8 cellular contexts compared by ENCODE assay signal in the genomic region with DNA sequence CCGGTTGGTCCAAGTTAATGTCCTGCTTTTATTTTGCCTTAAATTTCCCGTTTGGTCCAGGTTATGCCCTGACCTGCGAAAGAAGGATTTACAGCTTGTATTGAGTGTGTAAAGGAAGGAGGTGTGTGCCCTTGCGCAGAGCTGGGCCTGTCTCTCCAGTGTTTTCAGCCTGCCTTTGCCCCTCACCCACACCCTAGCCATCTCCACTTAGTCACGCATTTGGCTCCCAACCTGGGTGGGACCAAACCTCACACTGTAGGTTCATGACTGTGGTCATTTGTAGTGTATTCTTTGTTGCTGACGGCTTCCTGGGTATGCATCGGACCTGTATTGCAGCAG. TPM values are rescaled to one million over a fixed set of nuclear protein-coding genes. Genes with fewer than 3 reads are reported as not detected.
DNase-seq lines count a peak whose midpoint lies in the region; ATAC-seq, FAIRE-seq and TF ChIP-seq lines count a peak whose summit lies in the region.

No MANE protein-coding gene starts in this region.

- FAIRE-seq in small intestine (lab: Jason Lieb, UNC): no peak

- H3K27me3 ChIP-seq in OCI-LY1 (ENCODE audit: insufficient read depth, low read length) (no peaks in the 10 kb centered on the region), right cardiac atrium (ENCODE audit: control insufficient read depth, insufficient read depth) (no peaks in the 10 kb centered on the region), small intestine (ENCODE audit: control insufficient read depth in 2 of 2, insufficient read depth in 2 of 2, low read length in 2 of 2) (no peaks in the 10 kb centered on the region)

- no peaks in the 10 kb centered on the region for H3K9me3 ChIP-seq in OCI-LY1 (ENCODE audit: low read length)
- no peaks in the 10 kb centered on the region for H3K9me3 ChIP-seq in right cardiac atrium (ENCODE audit: control insufficient read depth, low read length)
- no peaks in the 10 kb centered on the region for H3K9me3 ChIP-seq in small intestine (ENCODE audit: control insufficient read depth, low read depth)

- H3K4me3 ChIP-seq in OCI-LY1 (ENCODE audit: low read depth, low read length, poor library complexity, severe bottlenecking) (peak overlapping the region; percentile 49), right cardiac atrium (ENCODE audit: low read length) (peak overlapping the region; percentile 53), small intestine (ENCODE audit: low read depth in 1 of 2, low read length in 2 of 2) (peak overlapping the region; percentile 34 to 100)

- WGBS in right cardiac atrium: 46% methylated on average over 7 of the region's 7 CpGs
- WGBS in small intestine, 3 donors: 37 to 53% (median 53%) methylated on average over 7 of the region's 7 CpGs

- H3F3A ChIP-seq in OCI-LY1 (ENCODE audit: insufficient read depth, low read length): no peaks in the 10 kb centered on the region

- intact Hi-C loops in right cardiac atrium (cut with DNase I): loop anchor here in 2 of 4 donors (2.0 to 5.0 kb wide), 2 partner anchors 37 to 38 kb away; no protein-coding TSS in a partner anchor

- DNase-seq in GM13977 (ENCODE audit: low spot score) (peak; percentile 69), right cardiac atrium (no peak), small intestine (no peak), G401 (ENCODE audit: low spot score) (no peak)
- peak; percentile 72 for DNase-seq in activated naive CD4-positive, alpha-beta T cell treated with anti-CD3 and anti-CD28 coated beads, Interleukin-2, amount 50 U/mL, for 16 hours

- H4K20me1 ChIP-seq in OCI-LY1 (ENCODE audit: insufficient read depth, low read length): no peaks in the 10 kb centered on the region

- peak overlapping the region; percentile 72 for H3K4me2 ChIP-seq in OCI-LY1 (ENCODE audit: low read length)

- peaks cover 46% of the 10 kb centered on the region for H3K4me1 ChIP-seq in OCI-LY1 (ENCODE audit: insufficient read depth, low read length, severe bottlenecking)
- H3K4me1 ChIP-seq in right cardiac atrium (ENCODE audit: control insufficient read depth, insufficient read depth, low read length): peaks cover 6% of the 10 kb centered on the region
- H3K4me1 ChIP-seq in small intestine (ENCODE audit: control insufficient read depth in 2 of 2, insufficient read depth in 1 of 2, low read depth in 1 of 2, low read length in 1 of 2): peaks cover 8 to 20% of the 10 kb centered on the region in 2 donors

- peak overlapping the region; percentile 72 for H3K9ac ChIP-seq in OCI-LY1 (ENCODE audit: low read length)

- H3K9me2 ChIP-seq in OCI-LY1 (ENCODE audit: low read depth, low read length): no peaks in the 10 kb centered on the region

- H2AFZ ChIP-seq in OCI-LY1 (ENCODE audit: low read length): no peak overlapping the region

- TF ChIP-seq CTCF in GM13977 (IDR thresholded peaks at IDR 0.05; ENCODE audit: extremely low read depth, insufficient read depth, missing control alignments) (no peak), OCI-LY1 (IDR thresholded peaks at IDR 0.05; ENCODE audit: low read length) (no peak)

- peaks cover 41% of the 10 kb centered on the region for H3K79me2 ChIP-seq in OCI-LY1 (ENCODE audit: insufficient read depth, low read length)

- in situ Hi-C loops in GM13977 (cut with MboI; ENCODE audit: low pct_unique_long_range_greater_than_20kb, low sequenced_read_pairs, unreplicated experiment): no loop called here
- in situ Hi-C loops in G401 (cut with HindIII; ENCODE audit: low sequenced_read_pairs): no loop called here

- H3K27ac ChIP-seq in OCI-LY1 (ENCODE audit: low read depth, low read length, poor library complexity, severe bottlenecking) (peak overlapping the region; percentile 95), right cardiac atrium (ENCODE audit: low read length) (peak overlapping the region; percentile 72), small intestine (ENCODE audit: low read depth in 1 of 2, low read length in 1 of 2) (peak overlapping the region; percentile 62 to 97)

- ATAC-seq in HG03064 (IDR thresholded peaks at IDR 0.05; ENCODE audit: low read depth, unreplicated experiment) (peak; percentile 29), right cardiac atrium (peak; percentile 9 to 40), GM19324 (IDR thresholded peaks at IDR 0.05; ENCODE audit: low FRiP score, unreplicated experiment) (no peak)

- H3K36me3 ChIP-seq in OCI-LY1 (ENCODE audit: insufficient read depth, low read length): peaks cover 40% of the 10 kb centered on the region
- H3K36me3 ChIP-seq in small intestine (ENCODE audit: control insufficient read depth in 2 of 2, insufficient read depth in 2 of 2, low read length in 2 of 2): no peaks in the 10 kb centered on the region

RNA-seq across cellular contexts. Expression of a gene that starts 0.6 kb away (rescaled TPM):
- 10 to 100 TPM; 49.8 to 59.0 (median 53.0) TPM for total RNA-seq in right cardiac atrium
- polyA plus RNA-seq in right cardiac atrium: 39.8 TPM
- polyA plus RNA-seq in small intestine: 10 to 100 TPM; 35.9 to 59.9 (median 52.8) TPM
- total RNA-seq in G401 (2014; rRNA removed; shearing (Covaris generic)): 49.6 and 63.2 TPM in 2 replicates

RNA-seq across cellular contexts. Expression of a gene that starts 21.1 kb away (rescaled TPM):
- 100 to 1,000 TPM in 1 of 4 donors, 10 to 100 TPM in 3; 74.6 to 104 (median 87.6) TPM for total RNA-seq in right cardiac atrium
- polyA plus RNA-seq in right cardiac atrium: 82.2 TPM
- 100 to 1,000 TPM; 114 to 131 (median 122) TPM for polyA plus RNA-seq in small intestine
- 115 and 174 TPM in 2 replicates for total RNA-seq in G401 (2014; rRNA removed; shearing (Covaris generic))

Comparison
In these comparisons a context has a peak if more than half of its experiments do, and no peak if none do; other contexts are left out.
1. DNase-seq: peak in GM13977 (single experiment) and activated naive CD4-positive, alpha-beta T cell treated with anti-CD3 and anti-CD28 coated beads, Interleukin-2, amount 50 U/mL, for 16 hours (single experiment); none in right cardiac atrium (0 of 3), small intestine (single experiment) and G401 (single experiment).
2. Peak in every context shown above with its lines, with median percentiles within 50 percentile points of each other: H3K27ac ChIP-seq and H3K4me3 ChIP-seq.